30 cellular contexts compared by ENCODE assay signal in genomic region chr2:176536739-176537138, GRCh38.
A peak's percentile ranks its signal among the peaks of the same experiment; 100 is the strongest.
DNase-seq lines count a peak whose midpoint lies in the region; ATAC-seq, FAIRE-seq and TF ChIP-seq lines count a peak whose summit lies in the region.
"Had no signal": no experiment of that assay in that cellular context is flagged by ENCODE, and none has a peak within 500 bp of the region (broad histone marks: within the 10 kb centered on the region; RNA-seq: fewer than 3 reads in every experiment).

No MANE protein-coding gene starts in this region.

- H3K9me3 Mint-ChIP-seq in nephron, result no peaks in the 10 kb centered on the region
- H3K9me3 Mint-ChIP-seq: activated CD4-positive, alpha-beta T cell treated with anti-CD3 and anti-CD28 coated beads, Interleukin-2, amount 10 ng/mL, durations not matched to agents 7 days and 5 days; activated T-cell treated with anti-CD3 and anti-CD28 coated beads, Interleukin-2, amount 50 U/mL, for 72 hours; naive thymus-derived CD8-positive, alpha-beta T cell; T-helper 1 cell treated with Interleukin-12 subunit alpha and Interleukin-12 subunit beta and Interleukin-4 antibody, amounts not matched to agents 30 μg/mL and 1 μg/mL, for 36 hours had no signal

- TF ChIP-seq CTCF in RWPE1 (conservative IDR thresholded peaks at IDR 0.05; ENCODE audit: low read depth) (no peak), nephron (IDR thresholded peaks at IDR 0.05; ENCODE audit: unreplicated experiment in 3 of 3) (no peak), D721Med (IDR thresholded peaks at IDR 0.05; ENCODE audit: insufficient read depth, missing control alignments) (no peak)

- FAIRE-seq in D721Med (lab: Jason Lieb, UNC), result no peak
- FAIRE-seq: small intestine had no signal

- POLR2A ChIA-PET in RWPE1 (lab: Yijun Ruan, JAX; ENCODE audit: low non-redundant PET), result no interaction called here

- H3K27ac Mint-ChIP-seq in nephron, result peak overlapping the region; percentile 33 to 74 (median 53)
- H3K27ac Mint-ChIP-seq: activated CD4-positive, alpha-beta T cell treated with anti-CD3 and anti-CD28 coated beads, Interleukin-2, amount 10 ng/mL, durations not matched to agents 7 days and 5 days; activated CD8-positive, alpha-beta memory T cell treated with anti-CD3 and anti-CD28 coated beads, Interleukin-2, amount 10 ng/mL, durations not matched to agents 7 days and 5 days; activated T-cell treated with anti-CD3 and anti-CD28 coated beads, Interleukin-2, amount 50 U/mL, for 72 hours; naive thymus-derived CD8-positive, alpha-beta T cell; T-helper 1 cell treated with Interleukin-12 subunit alpha and Interleukin-12 subunit beta and Interleukin-4 antibody, amounts not matched to agents 30 μg/mL and 1 μg/mL, for 36 hours had no signal

- H3K4me1 Mint-ChIP-seq in nephron, result peaks cover 68% of the 10 kb centered on the region
- H3K4me1 Mint-ChIP-seq: activated CD4-positive, alpha-beta T cell treated with anti-CD3 and anti-CD28 coated beads, Interleukin-2, amount 10 ng/mL, durations not matched to agents 7 days and 5 days; activated CD8-positive, alpha-beta memory T cell treated with anti-CD3 and anti-CD28 coated beads, Interleukin-2, amount 10 ng/mL, durations not matched to agents 7 days and 5 days; naive thymus-derived CD8-positive, alpha-beta T cell had no signal

- no peaks in the 10 kb centered on the region for H3K27me3 Mint-ChIP-seq in nephron (ENCODE audit: low read depth)

- no peak for ATAC-seq in HG03520 (IDR thresholded peaks at IDR 0.05; ENCODE audit: unreplicated experiment)
- ATAC-seq: activated CD8-positive, alpha-beta memory T cell treated with anti-CD3 and anti-CD28 coated beads, Interleukin-2, amount 10 ng/mL, durations not matched to agents 7 days and 5 days; activated T-cell treated with anti-CD3 and anti-CD28 coated beads, Interleukin-2, amount 50 U/mL, for 72 hours; gastroesophageal sphincter; naive thymus-derived CD8-positive, alpha-beta T cell had no signal

- CTCF ChIA-PET in RWPE1 (lab: Yijun Ruan, JAX), result interaction anchor here (1.2 kb wide), 1 partner anchor 18 kb away, joined by 4 read pairs; no protein-coding TSS in a partner anchor

- H3K36me3 Mint-ChIP-seq in nephron (ENCODE audit: low read depth), result no peaks in the 10 kb centered on the region
- H3K36me3 Mint-ChIP-seq: activated CD8-positive, alpha-beta memory T cell treated with anti-CD3 and anti-CD28 coated beads, Interleukin-2, amount 10 ng/mL, durations not matched to agents 7 days and 5 days; naive thymus-derived CD8-positive, alpha-beta T cell had no signal

- H3K4me3 Mint-ChIP-seq in nephron, result peak overlapping the region in 1 of 3 experiments; percentile 23
- H3K4me3 Mint-ChIP-seq: activated CD4-positive, alpha-beta T cell treated with anti-CD3 and anti-CD28 coated beads, Interleukin-2, amount 10 ng/mL, durations not matched to agents 7 days and 5 days; activated CD8-positive, alpha-beta memory T cell treated with anti-CD3 and anti-CD28 coated beads, Interleukin-2, amount 10 ng/mL, durations not matched to agents 7 days and 5 days; activated T-cell treated with anti-CD3 and anti-CD28 coated beads, Interleukin-2, amount 50 U/mL, for 72 hours; naive thymus-derived CD8-positive, alpha-beta T cell; T-helper 1 cell treated with Interleukin-12 subunit alpha and Interleukin-12 subunit beta and Interleukin-4 antibody, amounts not matched to agents 30 μg/mL and 1 μg/mL, for 36 hours had no signal

- H3K27ac ChIP-seq in RWPE1, result peak overlapping the region; percentile 77
- H3K27ac ChIP-seq: adrenal gland, brain microvascular endothelial cell, esophagus muscularis mucosa, gastroesophageal sphincter, HL-60, left ventricle myocardium inferior, SK-N-MC, VCaP had no signal

- DNase-seq in NCI-H2171 treated with DMSO at 0.1 percent for 48 hours (lab: John Stamatoyannopoulos, UW), result peak; percentile 62
- no peak for DNase-seq in NCI-H2171 (lab: John Stamatoyannopoulos, UW)
- peak; percentile 19 for DNase-seq in NCI-H146 treated with DMSO at 0.1 percent for 48 hours (lab: John Stamatoyannopoulos, UW; ENCODE audit: unreplicated experiment)
- DNase-seq in RWPE1 (ENCODE audit: low spot score), result no peak
- no peak for DNase-seq in D721Med (ENCODE audit: insufficient read length, low spot score)
- no peak for DNase-seq in GOT3 (lab: John Stamatoyannopoulos, UW)
- DNase-seq: 8988T; activated CD4-positive, alpha-beta T cell treated with anti-CD3 and anti-CD28 coated beads, Interleukin-2, amount 10 ng/mL, durations not matched to agents 7 days and 5 days; activated CD8-positive, alpha-beta memory T cell treated with anti-CD3 and anti-CD28 coated beads, Interleukin-2, amount 10 ng/mL, durations not matched to agents 7 days and 5 days; activated naive CD4-positive, alpha-beta T cell treated with Interleukin-2 at 50 U/mL for 16 hours; activated T-cell treated with anti-CD3 and anti-CD28 coated beads, Interleukin-2, amount 50 U/mL, for 72 hours; adrenal gland; brain microvascular endothelial cell; DND-41; effector memory CD4-positive, alpha-beta T cell; hippocampal formation; left ventricle myocardium inferior; naive thymus-derived CD8-positive, alpha-beta T cell; NCI-H446 treated with DMSO at 0.1 percent for 48 hours; small intestine; stimulated activated CD4-positive, alpha-beta T cell treated with anti-CD3 and anti-CD28 coated beads, Interleukin-2, amount 100 ng/mL, for 24 hours; substantia nigra had no signal

Comparison
In these comparisons a context has a peak if more than half of its experiments do, and no peak if none do; other contexts are left out.
1. DNase-seq: peak in NCI-H2171 treated with DMSO at 0.1 percent for 48 hours (single experiment) and NCI-H146 treated with DMSO at 0.1 percent for 48 hours (single experiment); none in NCI-H2171 (single experiment), RWPE1 (single experiment), D721Med (single experiment) and GOT3 (single experiment).